In the genomic region with DNA sequence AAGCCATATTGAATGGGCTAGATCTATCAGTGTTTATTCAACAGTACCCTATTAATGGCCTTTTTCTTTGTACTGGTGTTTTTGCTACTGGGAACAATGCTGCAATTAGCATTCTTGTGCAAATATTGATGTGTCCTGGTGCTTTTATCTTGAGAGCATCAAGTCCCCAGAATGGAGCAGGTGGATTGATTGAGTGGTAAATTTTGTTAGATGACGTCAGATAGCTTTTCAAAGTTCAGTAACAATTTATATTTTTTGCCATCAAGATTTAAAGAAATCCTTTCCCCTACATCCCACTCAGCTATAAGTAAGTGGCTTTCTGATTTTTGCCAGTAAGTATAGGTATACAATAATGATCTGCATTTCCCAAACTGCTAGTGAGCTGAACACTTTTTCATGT, we compare ENCODE assay signal across 15 cellular contexts.
"Had no signal": no experiment of that assay in that cellular context is flagged by ENCODE, and none has a peak within 500 bp of the region (broad histone marks: within the 10 kb centered on the region; RNA-seq: fewer than 3 reads in every experiment).

No MANE protein-coding gene starts in this region.

- H3K27ac ChIP-seq: body of pancreas, tibial artery had no signal

- H3K36me3 ChIP-seq: tibial artery had no signal

- ATAC-seq: activated CD4-positive, alpha-beta T cell treated with anti-CD3 and anti-CD28 coated beads for 36 hours; body of pancreas; mucosa of descending colon; stimulated activated naive CD8-positive, alpha-beta T cell treated with anti-CD3 and anti-CD28 coated beads, Interleukin-15, Interleukin-2, amounts not matched to agents 100 U/mL and 50 U/mL, for 24 hours; WTC11 had no signal

- DNase-seq: activated CD4-positive, alpha-beta memory T cell treated with anti-CD3 and anti-CD28 coated beads for 36 hours; activated CD4-positive, alpha-beta T cell treated with anti-CD3 and anti-CD28 coated beads for 36 hours; activated naive CD8-positive, alpha-beta T cell treated with anti-CD3 and anti-CD28 coated beads, Interleukin-2, amount 10 ng/mL, durations not matched to agents 7 days and 5 days; body of pancreas; dermis blood vessel endothelial cell; effector memory CD4-positive, alpha-beta T cell; mesenchymal stem cell; mucosa of descending colon; naive B cell; stimulated activated CD4-positive, alpha-beta T cell treated with anti-CD3 and anti-CD28 coated beads, Interleukin-12 subunit alpha, Interleukin-12 subunit beta, amount 100 ng/mL, for 4 hours; stimulated activated CD4-positive, alpha-beta T cell treated with anti-CD3 and anti-CD28 coated beads, Interleukin-1b, Interleukin-23, amount 100 ng/mL, for 48 hours; stimulated activated naive CD8-positive, alpha-beta T cell treated with anti-CD3 and anti-CD28 coated beads, Interleukin-15, Interleukin-2, amounts not matched to agents 100 U/mL and 50 U/mL, for 24 hours; substantia nigra; tibial artery had no signal

- H3K27me3 ChIP-seq: body of pancreas, tibial artery had no signal

- H3K9me3 ChIP-seq: body of pancreas, mucosa of descending colon, tibial artery had no signal

- H3K4me3 ChIP-seq: body of pancreas, mucosa of descending colon, tibial artery had no signal
